Comparison of ENCODE assay signal across 18 cellular contexts in genomic region chr17:5179003-5179402, GRCh38. TPM values are rescaled to one million over a fixed set of nuclear protein-coding genes. Genes with fewer than 3 reads are reported as not detected.
A peak's percentile ranks its signal among the peaks of the same experiment; 100 is the strongest.
DNase-seq lines count a peak whose midpoint lies in the region; ATAC-seq and TF ChIP-seq lines count a peak whose summit lies in the region.
"Had no signal": no experiment of that assay in that cellular context is flagged by ENCODE, and none has a peak within 500 bp of the region (broad histone marks: within the 10 kb centered on the region; RNA-seq: fewer than 3 reads in every experiment).

No MANE protein-coding gene starts in this region.

- no peak overlapping the region for H4K91ac ChIP-seq in trophoblast cell (ENCODE audit: low read depth, low read length)

- H3K18ac ChIP-seq in trophoblast cell (ENCODE audit: low read length), result no peak overlapping the region

- H3K27me3 Mint-ChIP-seq in endothelial cell (ENCODE audit: unreplicated experiment), result peaks cover 15% of the 10 kb centered on the region
- H3K27me3 Mint-ChIP-seq: CD4-positive, alpha-beta memory T cell had no signal

- no peak for DNase-seq in adipocyte (ENCODE audit: low read depth)
- no peak for DNase-seq in endothelial cell (ENCODE audit: low spot score)
- DNase-seq in trophoblast cell, result no peak
- no peak for DNase-seq in activated T-cell treated with anti-CD3 and anti-CD28 coated beads for 4 hours
- DNase-seq in COLO829 (ENCODE audit: low spot score), result no peak
- DNase-seq: C1 segment of cervical spinal cord; Caco-2; CD4-positive, alpha-beta memory T cell; DMS153; DND-41; GM23248; H7; HCEC 1CT had no signal

- H3K4me1 Mint-ChIP-seq in endothelial cell (ENCODE audit: unreplicated experiment), result no peaks in the 10 kb centered on the region

- no peak overlapping the region for H2BK5ac ChIP-seq in trophoblast cell (ENCODE audit: low read depth, low read length, poor library complexity)

- H3K27ac Mint-ChIP-seq in endothelial cell (ENCODE audit: unreplicated experiment), result no peak overlapping the region
- H3K27ac Mint-ChIP-seq: CD4-positive, alpha-beta memory T cell had no signal

- H3K9me3 ChIP-seq in adipocyte (ENCODE audit: control insufficient read depth, low read length) (peaks cover 92% of the 10 kb centered on the region), trophoblast cell (ENCODE audit: insufficient read depth, low read depth, low read length) (peaks cover 21% of the 10 kb centered on the region)

- no peak overlapping the region for H3K27ac ChIP-seq in trophoblast cell (ENCODE audit: low read depth, low read length)
- H3K27ac ChIP-seq: GM23248 had no signal

- no peak overlapping the region for H4K8ac ChIP-seq in trophoblast cell (ENCODE audit: low read depth, low read length)

- no peaks in the 10 kb centered on the region for H3K79me2 ChIP-seq in trophoblast cell (ENCODE audit: control insufficient read depth, insufficient read depth, low read length, poor library complexity)

- peaks cover 62% of the 10 kb centered on the region for H3K36me3 Mint-ChIP-seq in endothelial cell (ENCODE audit: low read depth, unreplicated experiment)

- H2BK120ac ChIP-seq in trophoblast cell (ENCODE audit: insufficient read depth, low read length, poor library complexity), result no peak overlapping the region

- H3K9ac ChIP-seq in adipocyte (ENCODE audit: low read length), result no peak overlapping the region
- H3K9ac ChIP-seq in trophoblast cell (ENCODE audit: low read length), result no peak overlapping the region
- H3K9ac ChIP-seq: GM23248 had no signal

- TF ChIP-seq CTCF in endothelial cell (IDR thresholded peaks at IDR 0.05; ENCODE audit: unreplicated experiment), result no peak

- no CpG with 5 or more reads among the region's 12 CpGs for WGBS in trophoblast cell (ENCODE audit: extremely low coverage, insufficient coverage, insufficient read length)

- H2AFZ ChIP-seq in trophoblast cell (ENCODE audit: insufficient read depth, low read length, poor library complexity), result no peak overlapping the region
- H2AFZ ChIP-seq: GM23248 had no signal

- peaks cover 41% of the 10 kb centered on the region for H3K9me3 Mint-ChIP-seq in endothelial cell (ENCODE audit: unreplicated experiment)

- no peak overlapping the region for H3K23ac ChIP-seq in trophoblast cell (ENCODE audit: low read length)

- H3K27me3 ChIP-seq in adipocyte (replicated peaks; ENCODE audit: control insufficient read depth, insufficient read depth, low read length), result no peaks in the 10 kb centered on the region
- H3K27me3 ChIP-seq in trophoblast cell (ENCODE audit: insufficient read depth, low read length), result no peaks in the 10 kb centered on the region

- H3K14ac ChIP-seq in trophoblast cell (ENCODE audit: low read length), result no peak overlapping the region

- peaks cover 46% of the 10 kb centered on the region for H3K36me3 ChIP-seq in adipocyte (ENCODE audit: control insufficient read depth, insufficient read depth, low read length, severe bottlenecking)
- H3K36me3 ChIP-seq in trophoblast cell (ENCODE audit: control insufficient read depth in 1 of 2, insufficient read depth in 2 of 2, low read length in 2 of 2), result peaks cover 17 to 22% of the 10 kb centered on the region in 2 experiments

- no peak overlapping the region for H2BK12ac ChIP-seq in trophoblast cell (ENCODE audit: low read length)

- no peak overlapping the region for H2AK5ac ChIP-seq in trophoblast cell (ENCODE audit: low read length)

- peak overlapping the region; percentile 48 for H3K4me3 Mint-ChIP-seq in endothelial cell (ENCODE audit: unreplicated experiment)
- H3K4me3 Mint-ChIP-seq: CD4-positive, alpha-beta memory T cell had no signal

- no peaks in the 10 kb centered on the region for H3K79me1 ChIP-seq in trophoblast cell (ENCODE audit: low read length)

- no peak overlapping the region for H3K4me2 ChIP-seq in trophoblast cell (ENCODE audit: low read length)

- no peak for ATAC-seq in HG03095 (IDR thresholded peaks at IDR 0.05; ENCODE audit: unreplicated experiment)

- no peak overlapping the region for H3K4ac ChIP-seq in trophoblast cell (ENCODE audit: low read depth, low read length)

- H3K4me1 ChIP-seq in adipocyte (ENCODE audit: control insufficient read depth, insufficient read depth, low read length) (no peaks in the 10 kb centered on the region), trophoblast cell (ENCODE audit: control insufficient read depth in 1 of 2, insufficient read depth in 2 of 2, low read length in 2 of 2) (no peaks in the 10 kb centered on the region)
- H3K4me1 ChIP-seq: Caco-2 had no signal

- H3K4me3 ChIP-seq in adipocyte (ENCODE audit: low read length) (peak overlapping the region; percentile 77), trophoblast cell (ENCODE audit: low read depth, low read length) (peak overlapping the region; percentile 18)
- H3K4me3 ChIP-seq: GM23248 had no signal

- no peak overlapping the region for H4K12ac ChIP-seq in trophoblast cell (ENCODE audit: low read depth, low read length)

RNA-seq across cellular contexts. Expression of gene ZNF594, which starts 12.7 kb away (rescaled TPM):
- 11.6 TPM for total RNA-seq in endothelial cell (ENCODE audit: unreplicated experiment)
- polyA plus RNA-seq in trophoblast cell (2013), result 2.3 and 2.5 TPM in 2 replicates

RNA-seq across cellular contexts. Expression of gene SCIMP, which starts 55.7 kb away (rescaled TPM):
- not detected for total RNA-seq in endothelial cell (ENCODE audit: unreplicated experiment)
- polyA plus RNA-seq in trophoblast cell (2013), result not detected in 2 replicates
- total RNA-seq: A172, A673, Caco-2, GM23248, H1, H7 had no signal
- polyA plus RNA-seq: BJ, H1 had no signal
